8 cellular contexts compared by ENCODE assay signal in the genomic region with DNA sequence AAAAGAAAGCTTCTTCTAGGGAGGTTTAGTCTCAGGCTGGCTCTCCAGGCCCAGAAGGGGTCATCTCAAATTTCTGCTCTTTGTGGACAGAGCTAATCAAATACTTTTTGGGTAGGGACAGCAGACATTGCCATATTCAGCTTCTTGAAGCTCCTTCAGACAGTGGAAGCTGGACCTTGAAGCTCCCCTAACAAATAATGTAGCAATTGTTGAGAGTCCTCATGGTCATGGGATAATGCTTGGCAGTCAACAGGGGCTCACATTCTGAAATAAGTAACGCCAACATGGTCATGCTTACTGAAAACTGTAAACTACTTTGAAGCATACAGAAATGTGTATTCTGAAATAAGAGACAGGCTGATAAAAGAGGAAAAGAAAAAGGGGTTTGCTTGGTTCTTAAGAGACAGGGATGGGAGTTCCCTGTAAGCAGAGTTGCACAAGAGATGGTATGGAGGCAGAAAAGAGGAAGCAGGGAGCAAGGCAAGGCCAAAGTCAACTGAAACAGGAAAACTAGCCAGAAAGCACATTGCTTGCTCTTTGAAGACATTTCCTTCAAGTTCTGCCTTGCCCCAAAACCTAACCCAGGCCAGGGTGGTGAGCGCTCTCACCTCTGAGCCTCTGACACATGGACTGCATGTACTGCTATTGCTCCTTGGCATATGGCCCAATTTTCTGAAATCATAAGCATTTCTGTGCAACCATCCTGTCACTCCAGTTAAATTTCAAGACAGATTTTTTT. TPM values are rescaled to one million over a fixed set of nuclear protein-coding genes. Genes with fewer than 3 reads are reported as not detected.
DNase-seq lines count a peak whose midpoint lies in the region; ATAC-seq and TF ChIP-seq lines count a peak whose summit lies in the region.

No MANE protein-coding gene starts in this region.

- DNase-seq in NOMO-1 treated with dmso at 0.1 percent for 144 hours (lab: John Stamatoyannopoulos, UW; ENCODE audit: unreplicated experiment) (peak; percentile 70), fibroblast of lung (ENCODE audit: low read depth in 2 of 2) (peak in 1 of 2 donors; percentile 81), endodermal cell (no peak), HuH-7.5 (ENCODE audit: low spot score) (no peak)
- DNase-seq in stimulated activated naive B cell treated with anti-CD40 and anti-IgM and Interleukin-4, amounts not matched to agents 10 μg/mL and 1 μg/mL and 100 μg/mL, for 72 hours: no peak
- DNase-seq in activated naive CD4-positive, alpha-beta T cell (lab: John Stamatoyannopoulos, UW): no peak
- no peak for DNase-seq in activated CD4-positive, alpha-beta T cell treated with anti-CD3 and anti-CD28 coated beads for 36 hours

- H4K20me1 ChIP-seq in fibroblast of lung (ENCODE audit: control insufficient read depth, extremely low read depth, insufficient read depth, low read length): no peaks in the 10 kb centered on the region

- H3K4me1 ChIP-seq in fibroblast of lung (ENCODE audit: control insufficient read depth, extremely low read depth, insufficient read depth, low read length) (peaks cover 24% of the 10 kb centered on the region), endodermal cell (ENCODE audit: control insufficient read depth, insufficient read depth, low read length) (no peaks in the 10 kb centered on the region)

- H3K4me3 ChIP-seq in fibroblast of lung (replicated peaks in 1 of 4; ENCODE audit: control extremely low read depth in 1 of 4, insufficient read depth in 1 of 4, low read depth in 3 of 4, low read length in 4 of 4) (no peak overlapping the region), endodermal cell (ENCODE audit: low read length) (no peak overlapping the region)

- no peaks in the 10 kb centered on the region for H3K27me3 Mint-ChIP-seq in stimulated activated naive B cell treated with anti-CD40 and anti-IgM and Interleukin-4, amounts not matched to agents 10 μg/mL and 1 μg/mL and 100 μg/mL, for 72 hours
- no peaks in the 10 kb centered on the region for H3K27me3 Mint-ChIP-seq in endodermal cell (ENCODE audit: insufficient read depth)
- H3K27me3 Mint-ChIP-seq in activated CD4-positive, alpha-beta T cell treated with anti-CD3 and anti-CD28 coated beads for 36 hours: no peaks in the 10 kb centered on the region

- intact Hi-C loops in activated CD4-positive, alpha-beta T cell treated with anti-CD3 and anti-CD28 coated beads for 36 hours (cut with DNase I, micrococcal nuclease): no loop called here

- no peak overlapping the region for H3K9ac ChIP-seq in fibroblast of lung (ENCODE audit: insufficient read depth, low read length)
- H3K9ac ChIP-seq in endodermal cell (ENCODE audit: extremely low read depth, low read length, poor library complexity, severe bottlenecking): no peak overlapping the region

- H3K4me3 Mint-ChIP-seq in stimulated activated naive B cell treated with anti-CD40 and anti-IgM and Interleukin-4, amounts not matched to agents 10 μg/mL and 1 μg/mL and 100 μg/mL, for 72 hours: peak overlapping the region in 1 of 2 donors; percentile 50
- no peak overlapping the region for H3K4me3 Mint-ChIP-seq in endodermal cell
- H3K4me3 Mint-ChIP-seq in activated CD4-positive, alpha-beta T cell treated with anti-CD3 and anti-CD28 coated beads for 36 hours: no peak overlapping the region

- no peaks in the 10 kb centered on the region for H3K9me3 Mint-ChIP-seq in stimulated activated naive B cell treated with anti-CD40 and anti-IgM and Interleukin-4, amounts not matched to agents 10 μg/mL and 1 μg/mL and 100 μg/mL, for 72 hours
- no peaks in the 10 kb centered on the region for H3K9me3 Mint-ChIP-seq in endodermal cell
- no peaks in the 10 kb centered on the region for H3K9me3 Mint-ChIP-seq in activated CD4-positive, alpha-beta T cell treated with anti-CD3 and anti-CD28 coated beads for 36 hours (ENCODE audit: low read depth)

- CTCF ChIA-PET in activated CD4-positive, alpha-beta T cell treated with anti-CD3 and anti-CD28 coated beads for 36 hours (lab: Charles Lee): interaction anchor here (0.6 to 2.3 kb wide), 3 partner anchors 9 to 21 kb away, joined by 4 to 10 read pairs (median 6); no protein-coding TSS in a partner anchor

- H3K9me3 ChIP-seq in fibroblast of lung (ENCODE audit: control insufficient read depth, insufficient read depth, low read depth, low read length) (no peaks in the 10 kb centered on the region), endodermal cell (ENCODE audit: control insufficient read depth, low read length) (no peaks in the 10 kb centered on the region)

- peaks cover 35 to 55% of the 10 kb centered on the region in 2 donors for H3K4me1 Mint-ChIP-seq in stimulated activated naive B cell treated with anti-CD40 and anti-IgM and Interleukin-4, amounts not matched to agents 10 μg/mL and 1 μg/mL and 100 μg/mL, for 72 hours
- peaks cover 10% of the 10 kb centered on the region for H3K4me1 Mint-ChIP-seq in endodermal cell
- H3K4me1 Mint-ChIP-seq in activated CD4-positive, alpha-beta T cell treated with anti-CD3 and anti-CD28 coated beads for 36 hours: peaks cover 49% of the 10 kb centered on the region

- POLR2A ChIA-PET in activated CD4-positive, alpha-beta T cell treated with anti-CD3 and anti-CD28 coated beads for 36 hours (lab: Charles Lee): interaction anchor here (1.1 kb wide), 1 partner anchor 67 kb away, joined by 3 read pairs; no protein-coding TSS in a partner anchor

- H3K79me2 ChIP-seq in fibroblast of lung (ENCODE audit: control insufficient read depth, insufficient read depth, low read length): no peaks in the 10 kb centered on the region

- H3K4me2 ChIP-seq in fibroblast of lung (ENCODE audit: extremely low read depth, insufficient read depth, low read length): no peak overlapping the region

- peak; percentile 34 for ATAC-seq in GM21619 (IDR thresholded peaks at IDR 0.05; ENCODE audit: unreplicated experiment)
- ATAC-seq in stimulated activated naive B cell treated with anti-CD40 and anti-IgM and Interleukin-4, amounts not matched to agents 10 μg/mL and 1 μg/mL and 100 μg/mL, for 72 hours (replicated peaks): peak; percentile 24 to 50
- no peak for ATAC-seq in activated CD4-positive, alpha-beta T cell treated with anti-CD3 and anti-CD28 coated beads for 36 hours

- no peaks in the 10 kb centered on the region for H3K27me3 ChIP-seq in fibroblast of lung (ENCODE audit: control insufficient read depth, insufficient read depth, low read length)
- no peaks in the 10 kb centered on the region for H3K27me3 ChIP-seq in endodermal cell (ENCODE audit: control insufficient read depth, insufficient read depth, low read length, poor library complexity, severe bottlenecking)

- whole genome bisulfite sequencing in endodermal cell (ENCODE audit: insufficient coverage in 1 of 2, insufficient read length in 1 of 2), 2 experiments: 99 to 100% methylated on average over 1 to 2 of the region's 2 CpGs

- no peaks in the 10 kb centered on the region for H3K36me3 ChIP-seq in fibroblast of lung (ENCODE audit: control insufficient read depth, insufficient read depth, low read length)
- H3K36me3 ChIP-seq in endodermal cell (ENCODE audit: control insufficient read depth, insufficient read depth, low read length): no peaks in the 10 kb centered on the region

- H3K36me3 Mint-ChIP-seq in stimulated activated naive B cell treated with anti-CD40 and anti-IgM and Interleukin-4, amounts not matched to agents 10 μg/mL and 1 μg/mL and 100 μg/mL, for 72 hours: peaks cover 16 to 29% of the 10 kb centered on the region in 2 donors
- no peaks in the 10 kb centered on the region for H3K36me3 Mint-ChIP-seq in endodermal cell (ENCODE audit: low read depth)
- peaks cover 41% of the 10 kb centered on the region for H3K36me3 Mint-ChIP-seq in activated CD4-positive, alpha-beta T cell treated with anti-CD3 and anti-CD28 coated beads for 36 hours (ENCODE audit: low read depth)

- TF ChIP-seq CTCF in fibroblast of lung (conservative IDR thresholded peaks at IDR 0.05 in 1 of 2, IDR thresholded peaks at IDR 0.05 in 1 of 2; ENCODE audit: low read depth in 1 of 2, low read length in 2 of 2): no peak
- no peak for TF ChIP-seq CTCF in endodermal cell (conservative IDR thresholded peaks at IDR 0.05)

- peak overlapping the region; percentile 42 for H3K27ac Mint-ChIP-seq in stimulated activated naive B cell treated with anti-CD40 and anti-IgM and Interleukin-4, amounts not matched to agents 10 μg/mL and 1 μg/mL and 100 μg/mL, for 72 hours
- H3K27ac Mint-ChIP-seq in endodermal cell: no peak overlapping the region
- H3K27ac Mint-ChIP-seq in activated CD4-positive, alpha-beta T cell treated with anti-CD3 and anti-CD28 coated beads for 36 hours: no peak overlapping the region

- no peak overlapping the region for H2AFZ ChIP-seq in fibroblast of lung (ENCODE audit: low read length)

- peak overlapping the region; percentile 35 for H3K27ac ChIP-seq in fibroblast of lung (ENCODE audit: insufficient read depth, low read length)
- no peak overlapping the region for H3K27ac ChIP-seq in endodermal cell (ENCODE audit: low read depth, low read length)

RNA-seq across cellular contexts. Expression of a gene that starts 53.1 kb away (rescaled TPM):
- total RNA-seq in fibroblast of lung: 80.9 and 95.0 TPM in 2 replicates
- 6.7 and 7.5 TPM in 2 replicates for polyA plus RNA-seq in fibroblast of lung
- 27.7 and 40.7 TPM in 2 replicates for polyA plus RNA-seq in fibroblast of lung (2012)
- 49.3 and 55.3 TPM in 2 replicates for polyA minus RNA-seq in fibroblast of lung (ENCODE audit: low replicate concordance)
- 10 to 100 TPM; 65.7 to 70.4 TPM for total RNA-seq in endodermal cell
- polyA plus RNA-seq in endodermal cell (2013, experiment 1 of 2): 73.3 TPM
- 71.3 TPM for polyA plus RNA-seq in endodermal cell (2013, experiment 2 of 2)
- 10 to 100 TPM; 94.4 to 99.3 TPM for total RNA-seq in activated CD4-positive, alpha-beta T cell treated with anti-CD3 and anti-CD28 coated beads for 36 hours
